Comparison of ENCODE assay signal across 27 cellular contexts in genomic region chr14:78673845-78674244, GRCh38.
DNase-seq lines count a peak whose midpoint lies in the region; ATAC-seq and TF ChIP-seq lines count a peak whose summit lies in the region.
"Had no signal": no experiment of that assay in that cellular context is flagged by ENCODE, and none has a peak within 500 bp of the region (broad histone marks: within the 10 kb centered on the region; RNA-seq: fewer than 3 reads in every experiment).

No MANE protein-coding gene starts in this region.

- H3K27ac ChIP-seq in DND-41 (ENCODE audit: low read length) = no peak overlapping the region
- H3K27ac ChIP-seq: body of pancreas, pancreas, SJSA1, suprapubic skin, upper lobe of left lung, VCaP had no signal

- H2AFZ ChIP-seq in DND-41 (ENCODE audit: low read depth, low read length) = no peak overlapping the region

- H3K27me3 ChIP-seq in DND-41 (ENCODE audit: insufficient read depth, low read length, poor library complexity) = peaks cover 4% of the 10 kb centered on the region
- H3K27me3 ChIP-seq: body of pancreas, dorsolateral prefrontal cortex, pancreas, SJSA1, suprapubic skin, upper lobe of left lung had no signal

- in situ Hi-C loops in SK-MEL-5 (cut with HindIII; ENCODE audit: low pct_unique_long_range_greater_than_20kb, low sequenced_read_pairs) = no loop called here

- no peaks in the 10 kb centered on the region for H3K9me3 ChIP-seq in DND-41 (ENCODE audit: insufficient read depth, low read length, severe bottlenecking)
- H3K9me3 ChIP-seq: body of pancreas, pancreas, SJSA1, suprapubic skin, upper lobe of left lung had no signal

- TF ChIP-seq CTCF in DND-41 (IDR thresholded peaks at IDR 0.05; ENCODE audit: borderline replicate concordance, extremely low read depth, low read length, poor library complexity, severe bottlenecking) = peak; percentile 10
- TF ChIP-seq CTCF in GM12873 (IDR thresholded peaks at IDR 0.05; ENCODE audit: insufficient read depth, low read depth, low read length, missing control alignments) = peak; percentile 7

- no peak overlapping the region for H3K9ac ChIP-seq in DND-41 (ENCODE audit: low read depth, low read length)

- H3K79me2 ChIP-seq in DND-41 (ENCODE audit: insufficient read depth, low read length) = no peaks in the 10 kb centered on the region

- no peaks in the 10 kb centered on the region for H3K4me1 ChIP-seq in DND-41 (ENCODE audit: insufficient read depth, low read length)
- H3K4me1 ChIP-seq: body of pancreas, pancreas, SJSA1, suprapubic skin, upper lobe of left lung had no signal

- no peak overlapping the region for H3K4me2 ChIP-seq in DND-41 (ENCODE audit: insufficient read depth, low read length)

- H3K4me3 ChIP-seq in DND-41 (ENCODE audit: low read depth in 1 of 2, low read length in 2 of 2) = no peak overlapping the region
- H3K4me3 ChIP-seq: body of pancreas, dorsolateral prefrontal cortex, pancreas, SJSA1, suprapubic skin, upper lobe of left lung had no signal

- H3K36me3 ChIP-seq in DND-41 (ENCODE audit: insufficient read depth, low read length) = no peaks in the 10 kb centered on the region
- H3K36me3 ChIP-seq: pancreas, SJSA1, suprapubic skin, upper lobe of left lung had no signal

- DNase-seq in DND-41 (no peak), SK-MEL-5 (ENCODE audit: low read depth, low spot score) (peak; percentile 3), iPS-NIHi7 (ENCODE audit: extremely low spot score) (peak; percentile 16), nucleus accumbens (lab: John Stamatoyannopoulos, UW) (no peak), NOMO-1 treated with dmso at 0.1 percent for 144 hours (lab: John Stamatoyannopoulos, UW; ENCODE audit: unreplicated experiment) (no peak)
- no peak for DNase-seq in stimulated activated CD8-positive, alpha-beta memory T cell treated with anti-CD3 and anti-CD28 coated beads, Interleukin-4, amount 100 ng/mL, for 48 hours
- DNase-seq: activated CD4-positive, alpha-beta T cell treated with anti-CD3 and anti-CD28 coated beads for 48 hours; activated naive CD4-positive, alpha-beta T cell treated with anti-CD3 and anti-CD28 coated beads, Interleukin-2, amount 50 U/mL, for 16 hours; body of pancreas; C1 segment of cervical spinal cord; COR-L47; dorsolateral prefrontal cortex; hippocampal formation; left colon; NCI-H1105; NCI-H2227 treated with DMSO at 0.1 percent for 48 hours; NCI-H526; pancreas; RPMI8226; stimulated activated naive CD4-positive, alpha-beta T cell; T1000; upper lobe of left lung had no signal

- H4K20me1 ChIP-seq in DND-41 (ENCODE audit: insufficient read depth, low read length) = no peaks in the 10 kb centered on the region

- no peak for ATAC-seq in DND-41 (ENCODE audit: insufficient read depth, low read depth)
- ATAC-seq: body of pancreas; left colon; natural killer cell treated with Interleukin-12 subunit alpha and Interleukin-12 subunit beta and Interleukin-15 and Interleukin-18, amount 100 ng/mL, for 72 hours; pancreas had no signal

Comparison
In these comparisons a context has a peak if more than half of its experiments do, and no peak if none do; other contexts are left out.
1. DNase-seq: peak in SK-MEL-5 (single experiment) and iPS-NIHi7 (single experiment); none in DND-41 (single experiment), nucleus accumbens (0 of 56), NOMO-1 treated with dmso at 0.1 percent for 144 hours (single experiment) and stimulated activated CD8-positive, alpha-beta memory T cell treated with anti-CD3 and anti-CD28 coated beads, Interleukin-4, amount 100 ng/mL, for 48 hours (single experiment).